In genomic region chr6:72620866-72621242, GRCh38 we compare ENCODE assay signal across 8 cellular contexts. TPM values are rescaled to one million over a fixed set of nuclear protein-coding genes. Genes with fewer than 3 reads are reported as not detected.
DNase-seq lines count a peak whose midpoint lies in the region; ATAC-seq lines count a peak whose summit lies in the region.

No MANE protein-coding gene starts in this region.

- no peaks in the 10 kb centered on the region for H3K9me3 ChIP-seq in GM23248 (ENCODE audit: low read depth)
- no peaks in the 10 kb centered on the region for H3K9me3 ChIP-seq in iPS-15b (ENCODE audit: control insufficient read depth, insufficient read depth, low read length)

- H3K79me2 ChIP-seq in GM23248 (ENCODE audit: insufficient read depth) = peaks cover 37% of the 10 kb centered on the region

- H3K9ac ChIP-seq in GM23248 = peak overlapping the region; percentile 75; the same call in 1 of the 2 replicates
- H3K9ac ChIP-seq in iPS-15b (ENCODE audit: low read depth, low read length) = no peak overlapping the region

- H2AFZ ChIP-seq in GM23248 = peak overlapping the region; percentile 90

- peak overlapping the region; percentile 96 for H3K4me3 ChIP-seq in GM23248
- H3K4me3 ChIP-seq in iPS-15b (ENCODE audit: low read depth, low read length) = peak overlapping the region; percentile 70

- no peak overlapping the region for H3K27ac ChIP-seq in GM23248

- peaks cover 5% of the 10 kb centered on the region; the same call in 1 of the 2 replicates for H3F3A ChIP-seq in GM23248 (ENCODE audit: insufficient read depth)

- in situ Hi-C loops in GM23248 (cut with MboI) = no loop called here

- DNase-seq in GM23248 (no peak), glomerular visceral epithelial cell (ENCODE audit: extremely low spot score) (no peak), NCI-H510A (lab: John Stamatoyannopoulos, UW) (no peak)
- peak; percentile 48 to 56 for DNase-seq in activated T-cell treated with anti-CD3 and anti-CD28 coated beads, Interleukin-2, amount 50 U/mL, for 48 hours
- peak; percentile 43 for DNase-seq in stimulated activated CD8-positive, alpha-beta memory T cell treated with anti-CD3 and anti-CD28 coated beads, Interleukin-4, amount 100 ng/mL, for 48 hours

- H3K4me2 ChIP-seq in GM23248 (ENCODE audit: unreplicated experiment) = peak overlapping the region; percentile 93

- 9 to 10% methylated on average over 17 of the region's 17 CpGs for WGBS in GM23248 (ENCODE audit: low coverage in 1 of 2, low lambda C conversion rate in 2 of 2, missing lambda C conversion rate in 2 of 2), 2 experiments

- H3K27me3 ChIP-seq in GM23248 (replicated peaks; ENCODE audit: insufficient read depth) = no peaks in the 10 kb centered on the region
- H3K27me3 ChIP-seq in iPS-15b (ENCODE audit: control insufficient read depth, insufficient read depth, low read length) = peaks cover 69% of the 10 kb centered on the region

- H3K4me1 ChIP-seq in GM23248 (ENCODE audit: insufficient read depth) = peaks cover 13% of the 10 kb centered on the region
- peaks cover 5% of the 10 kb centered on the region for H3K4me1 ChIP-seq in iPS-15b (ENCODE audit: control insufficient read depth, insufficient read depth, low read length)

- no peaks in the 10 kb centered on the region for H3K36me3 ChIP-seq in GM23248 (ENCODE audit: low read depth)
- no peaks in the 10 kb centered on the region for H3K36me3 ChIP-seq in iPS-15b (ENCODE audit: control insufficient read depth, insufficient read depth, low read length)

- ATAC-seq in GM21717 (IDR thresholded peaks at IDR 0.05; ENCODE audit: unreplicated experiment) (no peak), HG02763 (IDR thresholded peaks at IDR 0.05; ENCODE audit: unreplicated experiment) (no peak)

- no peaks in the 10 kb centered on the region for H4K20me1 ChIP-seq in GM23248 (ENCODE audit: insufficient read depth)

- H3K9me2 ChIP-seq in GM23248 (ENCODE audit: insufficient read depth) = no peaks in the 10 kb centered on the region; the same call in 1 of the 2 replicates

RNA-seq across cellular contexts. Expression of gene KCNQ5, which starts 1.0 kb away (rescaled TPM):
- total RNA-seq in GM23248 (2014; rRNA removed; shearing (Covaris generic)) = 10.8 and 15.8 TPM in 2 replicates
- 4.9 and 5.7 TPM in 2 replicates for polyA plus RNA-seq in GM23248 (2016; fragmentation: Nextera tagmentation; extraction: Ambion mirVana)

Comparison
In these comparisons a context has a peak if more than half of its experiments do, and no peak if none do; other contexts are left out.
1. DNase-seq: peak in activated T-cell treated with anti-CD3 and anti-CD28 coated beads, Interleukin-2, amount 50 U/mL, for 48 hours (2 of 2) and stimulated activated CD8-positive, alpha-beta memory T cell treated with anti-CD3 and anti-CD28 coated beads, Interleukin-4, amount 100 ng/mL, for 48 hours (single experiment); none in GM23248 (single experiment), glomerular visceral epithelial cell (single experiment) and NCI-H510A (single experiment).